Comparison of ENCODE assay signal across 1 cellular context in genomic region chr17:82461827-82462524, GRCh38.
TF ChIP-seq lines count a peak whose summit lies in the region.

No MANE protein-coding gene starts in this region.

TF ChIP-seq in K562, 482 proteins besides CTCF, POLR2A, EP300 and RAD21 (continued from another document and continues in another):
- TF ChIP-seq NFYB (IDR thresholded peaks at IDR 0.05; ENCODE audit: extremely low read depth, insufficient read length) (no peak), IRF9 (tag; IDR thresholded peaks at IDR 0.05) (no peak), ZC3H11A (IDR thresholded peaks at IDR 0.05; ENCODE audit: low read depth, low read length) (no peak), ARID3B (CRISPR knock-in tag; IDR thresholded peaks at IDR 0.05; ENCODE audit: borderline replicate concordance) (no peak), ATF2 (CRISPR knock-in tag; IDR thresholded peaks at IDR 0.05) (no peak), NR2F6 (CRISPR knock-in tag; IDR thresholded peaks at IDR 0.05) (no peak), USF1 (CRISPR knock-in tag; IDR thresholded peaks at IDR 0.05) (no peak), HDAC3 (IDR thresholded peaks at IDR 0.05; ENCODE audit: borderline replicate concordance, partially characterized antibody) (peak; percentile 95), STAT5A (IDR thresholded peaks at IDR 0.05; ENCODE audit: borderline replicate concordance, low read length) (peak; percentile 92), ZNF511 (CRISPR knock-in tag; IDR thresholded peaks at IDR 0.05) (no peak), C11orf30 (IDR thresholded peaks at IDR 0.05; ENCODE audit: low read depth) (peak; percentile 69), MIER1 (IDR thresholded peaks at IDR 0.05; ENCODE audit: low read depth) (no peak), FOXJ2 (tag; IDR thresholded peaks at IDR 0.05) (peak; percentile 92), ZNF124 (CRISPR knock-in tag; IDR thresholded peaks at IDR 0.05) (no peak), FOS (IDR thresholded peaks at IDR 0.05; ENCODE audit: extremely low read depth, insufficient read length) (no peak), ZNF232 (CRISPR knock-in tag; IDR thresholded peaks at IDR 0.05) (no peak), PML (IDR thresholded peaks at IDR 0.05; ENCODE audit: low read length) (peak; percentile 96), NCOA1 (IDR thresholded peaks at IDR 0.05; ENCODE audit: low read depth) (peak; percentile 94), USF2 (CRISPR knock-in tag; IDR thresholded peaks at IDR 0.05) (no peak), BCOR (IDR thresholded peaks at IDR 0.05) (peak; percentile 88), CBX1 (IDR thresholded peaks at IDR 0.05; ENCODE audit: low read depth) (peak; percentile 84; the same call in 1 of the 2 replicates), ZNF584 (CRISPR knock-in tag; IDR thresholded peaks at IDR 0.05; ENCODE audit: low read depth) (0 out of 2 replicates have a peak, but pooled peaks have one; percentile 64), MGA (IDR thresholded peaks at IDR 0.05) (no peak), ZNF76 (CRISPR knock-in tag; IDR thresholded peaks at IDR 0.05; ENCODE audit: borderline replicate concordance) (no peak), NBN (IDR thresholded peaks at IDR 0.05; ENCODE audit: low read depth) (peak; percentile 96), HOXB6 (CRISPR knock-in tag; IDR thresholded peaks at IDR 0.05; ENCODE audit: borderline replicate concordance) (no peak), ASH1L (IDR thresholded peaks at IDR 0.05; ENCODE audit: borderline replicate concordance, low read depth, partially characterized antibody) (no peak), KDM1A (IDR thresholded peaks at IDR 0.05) (peak; percentile 92 to 98), TCF7 (IDR thresholded peaks at IDR 0.05; ENCODE audit: borderline replicate concordance) (peak; percentile 86; the same call in 1 of the 2 replicates), SMARCC2 (IDR thresholded peaks at IDR 0.05; ENCODE audit: low read depth) (peak; percentile 98), RNF219 (CRISPR knock-in tag; IDR thresholded peaks at IDR 0.05) (no peak), HLTF (IDR thresholded peaks at IDR 0.05) (peak; percentile 81; the same call in 1 of the 2 replicates), BCLAF1 (IDR thresholded peaks at IDR 0.05; ENCODE audit: borderline replicate concordance in 1 of 2, control insufficient read depth in 1 of 2, low read depth in 2 of 2, low read length in 1 of 2) (no peak), ZNF24 (IDR thresholded peaks at IDR 0.05) (0 out of 2 replicates have a peak, but pooled peaks have one; percentile 33), RBM39 (optimal IDR thresholded peaks at IDR 0.05; ENCODE audit: low read depth, low read length) (peak; percentile 11), ZNF133 (CRISPR knock-in tag; IDR thresholded peaks at IDR 0.05) (no peak), PTRF (tag; IDR thresholded peaks at IDR 0.05) (no peak), POLR2AphosphoS5 (IDR thresholded peaks at IDR 0.05; ENCODE audit: control insufficient read depth, insufficient read depth, low read depth, low read length) (peak; percentile 99)
